8 cellular contexts compared by ENCODE assay signal in genomic region chr19:1567116-1567847, GRCh38. TPM values are rescaled to one million over a fixed set of nuclear protein-coding genes. Genes with fewer than 3 reads are reported as not detected.
DNase-seq lines count a peak whose midpoint lies in the region; ATAC-seq and TF ChIP-seq lines count a peak whose summit lies in the region.

No MANE protein-coding gene starts in this region.

- POLR2A ChIA-PET in AG04449 (lab: Yijun Ruan, JAX): interaction anchor here (1.1 kb wide), 1 partner anchor 38 kb away, joined by 3 read pairs; the partner anchor contains the start of gene UQCR11

- H3K4me1 Mint-ChIP-seq in chondrocyte (ENCODE audit: low read depth): peaks cover 23% of the 10 kb centered on the region

- H3K27me3 ChIP-seq in HUES6 (ENCODE audit: control insufficient read depth, insufficient read depth, low read length): peaks cover 24% of the 10 kb centered on the region
- no peaks in the 10 kb centered on the region for H3K27me3 ChIP-seq in lower lobe of right lung (ENCODE audit: low read depth)
- no peaks in the 10 kb centered on the region for H3K27me3 ChIP-seq in aorta (ENCODE audit: control insufficient read depth in 1 of 2, insufficient read depth in 2 of 2, low read length in 1 of 2)

- H3K9ac ChIP-seq in HUES6 (ENCODE audit: low read length): peak overlapping the region; percentile 99

- peak overlapping the region; percentile 70 for H3K4me3 Mint-ChIP-seq in chondrocyte (ENCODE audit: unreplicated experiment)

- H3K27ac ChIP-seq in HUES6 (ENCODE audit: low read depth, low read length) (peak overlapping the region; percentile 90), lower lobe of right lung (peak overlapping the region; percentile 82), aorta (ENCODE audit: low read depth in 1 of 2, low read length in 2 of 2) (peak overlapping the region in 1 of 2 donors; percentile 12)

- peak in 1 of 2 donors; percentile 22 for ATAC-seq in lower lobe of right lung
- ATAC-seq in aorta (ENCODE audit: low FRiP score): no peak

- WGBS in aorta, 2 donors: 0 to 1% methylated on average over 36 to 108 of the region's 108 CpGs

- no peaks in the 10 kb centered on the region for H3K36me3 Mint-ChIP-seq in chondrocyte (ENCODE audit: low read depth)

- H3K4me1 ChIP-seq in HUES6 (ENCODE audit: control insufficient read depth, insufficient read depth, low read length) (peaks cover 7% of the 10 kb centered on the region), lower lobe of right lung (peaks cover 14% of the 10 kb centered on the region), aorta (ENCODE audit: control insufficient read depth in 1 of 2, insufficient read depth in 2 of 2, low read length in 2 of 2) (no peaks in the 10 kb centered on the region)

- no peaks in the 10 kb centered on the region for H3K9me3 Mint-ChIP-seq in chondrocyte (ENCODE audit: low read depth)

- intact Hi-C loops in lower lobe of right lung (cut with DNase I) (no loop called here), aorta (cut with DNase I) (no loop called here)

- DNase-seq in AG04449 (ENCODE audit: low read depth, low spot score): no peak
- DNase-seq in chondrocyte (ENCODE audit: low spot score): no peak
- no peak for DNase-seq in lower lobe of right lung
- DNase-seq in aorta: peak in 1 of 2 donors; percentile 61
- DNase-seq in middle frontal gyrus (ENCODE audit: extremely low spot score, low spot score): no peak
- no peak for DNase-seq in A172 (ENCODE audit: low spot score)
- DNase-seq in dedifferentiated amniotic fluid mesenchymal stem cell (ENCODE audit: extremely low spot score): no peak

- peak overlapping the region; percentile 83 for H3K27ac Mint-ChIP-seq in chondrocyte (ENCODE audit: unreplicated experiment)

- H3K36me3 ChIP-seq in HUES6 (ENCODE audit: control insufficient read depth, insufficient read depth, low read length) (peaks cover 25% of the 10 kb centered on the region), lower lobe of right lung (no peaks in the 10 kb centered on the region), aorta (ENCODE audit: control insufficient read depth in 1 of 2, insufficient read depth in 2 of 2, low read length in 1 of 2) (no peaks in the 10 kb centered on the region)

- TF ChIP-seq CTCF in AG04449 (IDR thresholded peaks at IDR 0.05; ENCODE audit: insufficient read depth, low read length, missing control alignments) (no peak), chondrocyte (IDR thresholded peaks at IDR 0.05) (no peak), lower lobe of right lung (IDR thresholded peaks at IDR 0.05) (no peak)

- H3K4me3 ChIP-seq in AG04449 (ENCODE audit: low read depth, low read length) (peak overlapping the region; percentile 78), HUES6 (ENCODE audit: low read depth, low read length) (peak overlapping the region; percentile 93), lower lobe of right lung (peak overlapping the region; percentile 73), aorta (ENCODE audit: low read length in 2 of 2) (peak overlapping the region; percentile 55 to 84)

- CTCF ChIA-PET in AG04449 (lab: Yijun Ruan, JAX): interaction anchor here (1.3 kb wide), 1 partner anchor 16 kb away, joined by 4 read pairs; no protein-coding TSS in a partner anchor

- H3K9me3 ChIP-seq in HUES6 (ENCODE audit: control insufficient read depth, insufficient read depth, low read depth, low read length): no peaks in the 10 kb centered on the region
- H3K9me3 ChIP-seq in lower lobe of right lung: no peaks in the 10 kb centered on the region
- no peaks in the 10 kb centered on the region for H3K9me3 ChIP-seq in aorta (ENCODE audit: control insufficient read depth, low read length)

- H3K27me3 Mint-ChIP-seq in chondrocyte (ENCODE audit: low read depth): no peaks in the 10 kb centered on the region

RNA-seq across cellular contexts. Expression of gene MEX3D, which starts 0.8 kb away (rescaled TPM):
- total RNA-seq in chondrocyte: 57.8 to 60.1 TPM (median 59.6 TPM) in 3 replicates
- total RNA-seq in lower lobe of right lung: 18.5 TPM
- total RNA-seq in aorta: 10 to 100 TPM; 16.1 to 20.5 TPM
- polyA plus RNA-seq in aorta: 1 to 10 TPM; 3.6 to 6.3 TPM
- total RNA-seq in A172 (2014; rRNA removed; shearing (Covaris generic)): 63.7 and 79.0 TPM in 2 replicates

RNA-seq across cellular contexts. Expression of gene MBD3, which starts 25.4 kb away (rescaled TPM):
- total RNA-seq in chondrocyte (83.6 to 101 TPM (median 84.1 TPM) in 3 replicates), lower lobe of right lung (68.1 TPM), aorta (10 to 100 TPM; 60.9 to 63.2 TPM)
- 100 to 1,000 TPM in 1 of 2 donors, 10 to 100 TPM in 1; 37.6 to 106 TPM for polyA plus RNA-seq in aorta
- 158 and 172 TPM in 2 replicates for total RNA-seq in A172 (2014; rRNA removed; shearing (Covaris generic))

RNA-seq across cellular contexts. Expression of gene UQCR11, which starts 38.0 kb away (rescaled TPM):
- total RNA-seq in chondrocyte: 173 to 190 TPM (median 184 TPM) in 3 replicates
- 164 TPM for total RNA-seq in lower lobe of right lung
- 100 to 1,000 TPM; 153 to 155 TPM for total RNA-seq in aorta
- 100 to 1,000 TPM; 127 to 251 TPM for polyA plus RNA-seq in aorta
- 74.2 and 88.5 TPM in 2 replicates for total RNA-seq in A172 (2014; rRNA removed; shearing (Covaris generic))

RNA-seq across cellular contexts. Expression of gene PLK5, which starts 43.4 kb away (rescaled TPM):
- 0.12 TPM in 1 of 3 replicates, not detected in the others for total RNA-seq in chondrocyte
- total RNA-seq in lower lobe of right lung: not detected
- not detected for total RNA-seq in aorta
- under 1 TPM in 1 of 2 donors, not detected in 1; 0.15 TPM for polyA plus RNA-seq in aorta
- total RNA-seq in A172 (2014; rRNA removed; shearing (Covaris generic)): 0.22 TPM in 1 of 2 replicates, not detected in the other

RNA-seq across cellular contexts. Expression of gene ADAMTSL5, which starts 54.5 kb away (rescaled TPM):
- total RNA-seq in chondrocyte (9.1 to 20.3 TPM (median 16.9 TPM) in 3 replicates), lower lobe of right lung (3.3 TPM), aorta (10 to 100 TPM in 1 of 2 donors, 1 to 10 TPM in 1; 6.2 to 18.2 TPM)
- polyA plus RNA-seq in aorta: 1 to 10 TPM; 3.1 to 6.1 TPM
- total RNA-seq in A172 (2014; rRNA removed; shearing (Covaris generic)): 3.9 and 6.4 TPM in 2 replicates
